ENCODE assay signal across 24 cellular contexts in genomic region chr3:37170513-37170912, GRCh38. TPM values are rescaled to one million over a fixed set of nuclear protein-coding genes. Genes with fewer than 3 reads are reported as not detected.
A peak's percentile ranks its signal among the peaks of the same experiment; 100 is the strongest.
DNase-seq lines count a peak whose midpoint lies in the region; ATAC-seq, FAIRE-seq and TF ChIP-seq lines count a peak whose summit lies in the region.
"Had no signal": no experiment of that assay in that cellular context is flagged by ENCODE, and none has a peak within 500 bp of the region (broad histone marks: within the 10 kb centered on the region; RNA-seq: fewer than 3 reads in every experiment).

No MANE protein-coding gene starts in this region.

- H3K4me1 Mint-ChIP-seq in neural crest cell = peaks cover 43% of the 10 kb centered on the region

- H3K9me3 Mint-ChIP-seq in neural crest cell = no peaks in the 10 kb centered on the region
- H3K9me3 Mint-ChIP-seq: endodermal cell; nephron; stimulated activated naive CD8-positive, alpha-beta T cell treated with anti-CD3 and anti-CD28 coated beads, Interleukin-15, amount 100 ng/mL, for 72 hours had no signal

- H3K27ac ChIP-seq in left ventricle myocardium inferior (replicated peaks) (peak overlapping the region; percentile 81), endothelial cell of umbilical vein (ENCODE audit: insufficient read depth, low read depth, low read length) (no peak overlapping the region), transverse colon (peak overlapping the region; percentile 79 to 99 (median 82))
- H3K27ac ChIP-seq: HL-60 had no signal

- H3K27ac Mint-ChIP-seq in neural crest cell (ENCODE audit: unreplicated experiment) = no peak overlapping the region
- H3K27ac Mint-ChIP-seq: endodermal cell; stimulated activated naive CD8-positive, alpha-beta T cell treated with anti-CD3 and anti-CD28 coated beads, Interleukin-15, amount 100 ng/mL, for 72 hours had no signal

- peak overlapping the region; percentile 17 for H3K4me3 ChIP-seq in left ventricle myocardium inferior
- H3K4me3 ChIP-seq in endothelial cell of umbilical vein (replicated peaks in 1 of 3; ENCODE audit: insufficient read depth in 1 of 3, low read depth in 1 of 3, low read length in 3 of 3) = no peak overlapping the region
- H3K4me3 ChIP-seq in transverse colon = no peak overlapping the region
- H3K4me3 ChIP-seq: spleen, uterus had no signal

- intact Hi-C loops in left ventricle myocardium inferior (cut with micrococcal nuclease) (no loop called here), Right ventricle myocardium inferior (cut with DNase I) (no loop called here), endothelial cell of umbilical vein (cut with micrococcal nuclease) (no loop called here), transverse colon (cut with DNase I; ENCODE audit: low total_unique reads) (loop anchor here (5.0 kb wide), 1 partner anchor 298 kb away; no protein-coding TSS in a partner anchor)

- TF ChIP-seq POLR2A in endothelial cell of umbilical vein (IDR thresholded peaks at IDR 0.05; ENCODE audit: low read depth, low read length) (no peak), transverse colon (IDR thresholded peaks at IDR 0.05) (no peak)

- 59 to 73% methylated on average over 3 to 9 of the region's 9 CpGs for WGBS in transverse colon (ENCODE audit: low coverage in 1 of 2), 2 donors

- peaks cover 3% of the 10 kb centered on the region for H3K36me3 Mint-ChIP-seq in neural crest cell (ENCODE audit: low read depth)

- H2AFZ ChIP-seq in endothelial cell of umbilical vein (ENCODE audit: low read depth, low read length) = no peak overlapping the region

- no peak for TF ChIP-seq CTCF in left ventricle myocardium inferior (IDR thresholded peaks at IDR 0.05; ENCODE audit: borderline replicate concordance)
- TF ChIP-seq CTCF in endothelial cell of umbilical vein (IDR thresholded peaks at IDR 0.05; ENCODE audit: extremely low read depth in 1 of 2, insufficient read depth in 1 of 2, low read depth in 1 of 2, low read length in 2 of 2) = no peak
- no peak for TF ChIP-seq CTCF in neural crest cell (conservative IDR thresholded peaks at IDR 0.05)
- TF ChIP-seq CTCF in transverse colon (IDR thresholded peaks at IDR 0.05) = no peak

- no peaks in the 10 kb centered on the region for H3K27me3 Mint-ChIP-seq in neural crest cell (ENCODE audit: low read depth)
- H3K27me3 Mint-ChIP-seq: stimulated activated naive CD8-positive, alpha-beta T cell treated with anti-CD3 and anti-CD28 coated beads, Interleukin-15, amount 100 ng/mL, for 72 hours had no signal

- peaks cover 78% of the 10 kb centered on the region for H3K79me2 ChIP-seq in endothelial cell of umbilical vein (ENCODE audit: control insufficient read depth, insufficient read depth, low read length)

- H3K4me1 ChIP-seq in left ventricle myocardium inferior (peaks cover 73% of the 10 kb centered on the region), endothelial cell of umbilical vein (ENCODE audit: control insufficient read depth, extremely low read depth, insufficient read depth, low read length) (peaks cover 26% of the 10 kb centered on the region), transverse colon (peaks cover 19 to 69% (median 61%) of the 10 kb centered on the region in 4 donors)
- H3K4me1 ChIP-seq: uterus had no signal

- no peak for FAIRE-seq in endothelial cell of umbilical vein (lab: Jason Lieb, UNC)
- FAIRE-seq: A204.1, astrocyte, TTC549 had no signal

- ATAC-seq in Right ventricle myocardium inferior (no peak), GM19035 (IDR thresholded peaks at IDR 0.05; ENCODE audit: unreplicated experiment) (no peak)
- ATAC-seq: stimulated activated naive CD8-positive, alpha-beta T cell treated with anti-CD3 and anti-CD28 coated beads, Interleukin-15, amount 100 ng/mL, for 72 hours had no signal

- H3K4me3 Mint-ChIP-seq in neural crest cell = peak overlapping the region; percentile 45
- H3K4me3 Mint-ChIP-seq: endodermal cell; nephron; stimulated activated naive CD8-positive, alpha-beta T cell treated with anti-CD3 and anti-CD28 coated beads, Interleukin-15, amount 100 ng/mL, for 72 hours had no signal

- H3K27me3 ChIP-seq in left ventricle myocardium inferior (ENCODE audit: low read depth) = no peaks in the 10 kb centered on the region
- H3K27me3 ChIP-seq in endothelial cell of umbilical vein (ENCODE audit: control insufficient read depth in 2 of 2, insufficient read depth in 2 of 2, low read length in 2 of 2) = no peaks in the 10 kb centered on the region
- no peaks in the 10 kb centered on the region for H3K27me3 ChIP-seq in transverse colon
- H3K27me3 ChIP-seq: spleen, uterus had no signal

- POLR2A ChIA-PET in endothelial cell of umbilical vein (lab: Charles Lee) = no interaction called here

- no TSS peak for BruUV-seq in endothelial cell of umbilical vein (replicated peaks; lab: Mats Ljungman, UMichigan)

- no peaks in the 10 kb centered on the region for H3K9me1 ChIP-seq in endothelial cell of umbilical vein (replicated peaks; ENCODE audit: control insufficient read depth, extremely low read depth, insufficient read depth, low read length)

- in situ Hi-C loops in transverse colon (cut with MboI; ENCODE audit: low pct_ligation_motif_present in 1 of 4, low pct_unique_long_range_greater_than_20kb in 1 of 4, low sequenced_read_pairs in 3 of 4) = no loop called here

- dilution Hi-C loops in endothelial cell of umbilical vein (cut with MboI; ENCODE audit: extremely low pct_ligation_motif_present, low sequenced_read_pairs) = no loop called here

- H3K9me3 ChIP-seq in left ventricle myocardium inferior (replicated peaks) (no peaks in the 10 kb centered on the region), endothelial cell of umbilical vein (replicated peaks; ENCODE audit: control insufficient read depth, insufficient read depth, low read length) (no peaks in the 10 kb centered on the region), transverse colon (no peaks in the 10 kb centered on the region)
- H3K9me3 ChIP-seq: spleen, uterus had no signal

- TF ChIP-seq EP300 in transverse colon (IDR thresholded peaks at IDR 0.05; ENCODE audit: low read depth) = no peak

- DNase-seq in left ventricle myocardium inferior = no peak
- DNase-seq in Right ventricle myocardium inferior (ENCODE audit: missing footprints) = no peak
- DNase-seq in endothelial cell of umbilical vein (ENCODE audit: low read depth, low spot score) = no peak
- no peak for DNase-seq in neural crest cell (ENCODE audit: low read depth, low spot score)
- no peak for DNase-seq in transverse colon
- no peak for DNase-seq in kidney tubule cell (ENCODE audit: low spot score)
- no peak for DNase-seq in NCI-H748 treated with DMSO at 0.1 percent for 48 hours (lab: John Stamatoyannopoulos, UW)
- DNase-seq: activated naive CD4-positive, alpha-beta T cell treated with anti-CD3 and anti-CD28 coated beads, Interleukin-2, amount 50 U/mL, for 16 hours; endodermal cell; NCI-H1417; NCI-H2107; NCI-H524 treated with DMSO at 0.1 percent for 48 hours; RPMI8226; spleen; stimulated activated CD4-positive, alpha-beta T cell treated with anti-CD3 and anti-CD28 coated beads, Interleukin-4, amount 100 ng/mL, for 24 hours; stimulated activated naive CD8-positive, alpha-beta T cell treated with anti-CD3 and anti-CD28 coated beads, Interleukin-15, amount 100 ng/mL, for 72 hours; SW 1271; uterus had no signal

- peaks cover 3% of the 10 kb centered on the region for H4K20me1 ChIP-seq in endothelial cell of umbilical vein (replicated peaks; ENCODE audit: control insufficient read depth, extremely low read depth, insufficient read depth, low read length)

- H3K9ac ChIP-seq in endothelial cell of umbilical vein (replicated peaks; ENCODE audit: extremely low read depth, insufficient read depth, low read length) = no peak overlapping the region

- H3K36me3 ChIP-seq in left ventricle myocardium inferior = peaks cover 25% of the 10 kb centered on the region
- peaks cover 5 to 8% of the 10 kb centered on the region in 2 experiments for H3K36me3 ChIP-seq in endothelial cell of umbilical vein (ENCODE audit: control insufficient read depth in 2 of 2, extremely low read depth in 1 of 2, insufficient read depth in 2 of 2, low read length in 2 of 2)
- H3K36me3 ChIP-seq in transverse colon = no peaks in the 10 kb centered on the region
- H3K36me3 ChIP-seq: uterus had no signal

- peak overlapping the region; percentile 35 for H3K4me2 ChIP-seq in endothelial cell of umbilical vein (ENCODE audit: insufficient read depth, low read length)

- CTCF ChIA-PET in endothelial cell of umbilical vein (lab: Charles Lee) = interaction anchor here (1.2 kb wide), 2 partner anchors 61 to 146 kb away, joined by 3 read pairs; no protein-coding TSS in a partner anchor

TF ChIP-seq in endothelial cell of umbilical vein, 7 proteins besides CTCF, POLR2A, EP300 and RAD21:
- no peak for TF ChIP-seq MAX (IDR thresholded peaks at IDR 0.05; ENCODE audit: insufficient read depth, insufficient read length)
- TF ChIP-seq GATA2 (IDR thresholded peaks at IDR 0.05; ENCODE audit: insufficient read depth, insufficient read length, low read depth, low read length) = no peak
- TF ChIP-seq FOS (IDR thresholded peaks at IDR 0.05; ENCODE audit: borderline replicate concordance, insufficient read depth, low read length) = no peak
- no peak for TF ChIP-seq EZH2 (IDR thresholded peaks at IDR 0.05; ENCODE audit: borderline replicate concordance, low read depth, low read length, severe bottlenecking)
- no peak for TF ChIP-seq POLR2AphosphoS5 (IDR thresholded peaks at IDR 0.05; ENCODE audit: insufficient read depth, low read depth, low read length)
- TF ChIP-seq MYC (IDR thresholded peaks at IDR 0.05; ENCODE audit: low read depth, low read length) = no peak
- TF ChIP-seq JUN (IDR thresholded peaks at IDR 0.05; ENCODE audit: borderline replicate concordance, insufficient read depth, insufficient read length, low read depth) = no peak

RNA-seq across cellular contexts. Expression of gene LRRFIP2, which starts 3.9 kb away (rescaled TPM):
- total RNA-seq in left ventricle myocardium inferior (155 TPM), Right ventricle myocardium inferior (146 TPM), endothelial cell of umbilical vein (64.5 and 78.9 TPM in 2 replicates), neural crest cell (37.2 and 39.1 TPM in 2 replicates), transverse colon (100 to 1,000 TPM; 136 to 198 (median 167) TPM)
- 14.9 and 20.8 TPM in 2 replicates for polyA plus RNA-seq in endothelial cell of umbilical vein
- 29.2 and 31.5 TPM in 2 replicates for polyA plus RNA-seq in endothelial cell of umbilical vein (2011; cell fraction: cytosol; rRNA removed)
- polyA plus RNA-seq in endothelial cell of umbilical vein (2011; cell fraction: nucleus; rRNA removed) = 58.9 and 80.8 TPM in 2 replicates
- polyA plus RNA-seq in endothelial cell of umbilical vein (2012) = 33.9 and 55.3 TPM in 2 replicates
- 32.8 and 41.8 TPM in 2 replicates for polyA minus RNA-seq in endothelial cell of umbilical vein
- 17.3 TPM for polyA minus RNA-seq in endothelial cell of umbilical vein (2011; cell fraction: cytosol; rRNA and poly(A)+ RNA removed)
- 115 and 182 TPM in 2 replicates for polyA minus RNA-seq in endothelial cell of umbilical vein (2011; cell fraction: nucleus; rRNA and poly(A)+ RNA removed)
